In genomic region chr6:120871416-120872261, GRCh38 we compare ENCODE assay signal across 1 cellular context.
TF ChIP-seq lines count a peak whose summit lies in the region.

No MANE protein-coding gene starts in this region.

TF ChIP-seq in WTC11, 78 proteins besides CTCF, POLR2A, EP300 and RAD21 (continued from another document):
- TF ChIP-seq AFF4 (CRISPR knock-in tag; IDR thresholded peaks at IDR 0.05; ENCODE audit: borderline replicate concordance) (no peak), PREB (CRISPR knock-in tag; IDR thresholded peaks at IDR 0.05; ENCODE audit: borderline replicate concordance) (no peak), KAT7 (CRISPR knock-in tag; IDR thresholded peaks at IDR 0.05; ENCODE audit: borderline replicate concordance) (no peak), IRF1 (CRISPR knock-in tag; IDR thresholded peaks at IDR 0.05) (no peak), HMGA2 (CRISPR knock-in tag; IDR thresholded peaks at IDR 0.05) (no peak), ZNF425 (CRISPR knock-in tag; conservative IDR thresholded peaks at IDR 0.05) (no peak), MAX (CRISPR knock-in tag; IDR thresholded peaks at IDR 0.05) (no peak), USF1 (CRISPR knock-in tag; IDR thresholded peaks at IDR 0.05) (no peak), E2F4 (CRISPR knock-in tag; IDR thresholded peaks at IDR 0.05; ENCODE audit: borderline replicate concordance, low read depth) (no peak), TEAD1 (CRISPR knock-in tag; IDR thresholded peaks at IDR 0.05) (no peak)
